In the genomic region with DNA sequence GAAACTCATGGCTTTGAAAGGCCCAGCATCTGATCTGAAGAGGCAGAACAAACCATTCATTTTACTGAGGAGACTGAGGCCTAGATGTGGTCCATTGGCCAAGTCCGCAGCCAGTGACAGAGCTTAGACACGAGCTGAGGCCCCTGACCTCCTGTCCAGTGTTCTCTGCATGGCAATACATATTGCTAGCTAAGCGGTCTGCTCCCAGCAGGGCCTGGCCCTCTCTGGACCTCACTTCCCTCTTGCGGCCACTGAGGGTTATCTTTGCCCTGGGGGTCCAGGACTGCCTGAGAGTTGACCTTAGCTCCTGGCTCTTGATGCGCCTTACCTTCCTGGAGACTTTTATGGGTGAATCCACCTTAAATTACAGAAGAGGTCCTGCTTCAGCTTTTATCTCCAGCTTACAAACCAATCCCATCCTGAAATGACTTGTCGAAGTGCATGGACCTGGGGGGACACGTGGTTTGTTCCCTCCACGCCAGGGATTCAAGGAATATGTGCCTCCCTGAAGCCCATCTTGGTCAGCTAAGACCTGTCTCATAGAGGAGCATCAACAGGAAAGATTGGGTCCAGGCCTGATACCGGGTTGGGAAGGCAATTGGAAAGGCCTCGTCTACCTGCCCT, we compare ENCODE assay signal across 2 cellular contexts.
TF ChIP-seq lines count a peak whose summit lies in the region.

No MANE protein-coding gene starts in this region.

TF ChIP-seq in A549, 52 proteins besides CTCF, POLR2A, EP300 and RAD21 (continued from another document):
- TF ChIP-seq TP53 (CRISPR knock-in tag; IDR thresholded peaks at IDR 0.05) (no peak), CHD4 (IDR thresholded peaks at IDR 0.05; ENCODE audit: borderline replicate concordance) (no peak), BHLHE40 (IDR thresholded peaks at IDR 0.05; ENCODE audit: low read depth, low read length) (no peak)
- TF ChIP-seq, protein P1, sequence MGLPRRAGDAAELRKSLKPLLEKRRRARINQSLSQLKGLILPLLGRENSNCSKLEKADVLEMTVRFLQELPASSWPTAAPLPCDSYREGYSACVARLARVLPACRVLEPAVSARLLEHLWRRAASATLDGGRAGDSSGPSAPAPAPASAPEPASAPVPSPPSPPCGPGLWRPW (IDR thresholded peaks at IDR 0.05): no peak

TF ChIP-seq in HepG2, 621 proteins besides CTCF, POLR2A, EP300 and RAD21 (continued from another document):
- TF ChIP-seq ZIK1 (CRISPR knock-in tag; IDR thresholded peaks at IDR 0.05; ENCODE audit: borderline replicate concordance, low read depth): no peak
- TF ChIP-seq, protein P2, sequence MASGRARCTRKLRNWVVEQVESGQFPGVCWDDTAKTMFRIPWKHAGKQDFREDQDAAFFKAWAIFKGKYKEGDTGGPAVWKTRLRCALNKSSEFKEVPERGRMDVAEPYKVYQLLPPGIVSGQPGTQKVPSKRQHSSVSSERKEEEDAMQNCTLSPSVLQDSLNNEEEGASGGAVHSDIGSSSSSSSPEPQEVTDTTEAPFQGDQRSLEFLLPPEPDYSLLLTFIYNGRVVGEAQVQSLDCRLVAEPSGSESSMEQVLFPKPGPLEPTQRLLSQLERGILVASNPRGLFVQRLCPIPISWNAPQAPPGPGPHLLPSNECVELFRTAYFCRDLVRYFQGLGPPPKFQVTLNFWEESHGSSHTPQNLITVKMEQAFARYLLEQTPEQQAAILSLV (CRISPR knock-in tag; IDR thresholded peaks at IDR 0.05; ENCODE audit: borderline replicate concordance): 0 out of 2 replicates have a peak, but pooled peaks have one; percentile 3
- TF ChIP-seq, protein P3, sequence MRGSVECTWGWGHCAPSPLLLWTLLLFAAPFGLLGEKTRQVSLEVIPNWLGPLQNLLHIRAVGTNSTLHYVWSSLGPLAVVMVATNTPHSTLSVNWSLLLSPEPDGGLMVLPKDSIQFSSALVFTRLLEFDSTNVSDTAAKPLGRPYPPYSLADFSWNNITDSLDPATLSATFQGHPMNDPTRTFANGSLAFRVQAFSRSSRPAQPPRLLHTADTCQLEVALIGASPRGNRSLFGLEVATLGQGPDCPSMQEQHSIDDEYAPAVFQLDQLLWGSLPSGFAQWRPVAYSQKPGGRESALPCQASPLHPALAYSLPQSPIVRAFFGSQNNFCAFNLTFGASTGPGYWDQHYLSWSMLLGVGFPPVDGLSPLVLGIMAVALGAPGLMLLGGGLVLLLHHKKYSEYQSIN (CRISPR knock-in tag; IDR thresholded peaks at IDR 0.05; ENCODE audit: borderline replicate concordance): no peak
- peak; percentile 22; the same call in 1 of the 2 replicates for TF ChIP-seq TBX2 (CRISPR knock-in tag; IDR thresholded peaks at IDR 0.05; ENCODE audit: borderline replicate concordance)
- TF ChIP-seq ZNF205 (CRISPR knock-in tag; IDR thresholded peaks at IDR 0.05): no peak
- no peak for TF ChIP-seq ATF1 (CRISPR knock-in tag; IDR thresholded peaks at IDR 0.05)
- no peak for TF ChIP-seq MBD4 (IDR thresholded peaks at IDR 0.05; ENCODE audit: borderline replicate concordance, low read length)
- 0 out of 2 replicates have a peak, but pooled peaks have one; percentile 36 for TF ChIP-seq POLR2G (IDR thresholded peaks at IDR 0.05; ENCODE audit: low read depth, low read length)
- no peak for TF ChIP-seq HNF4G (IDR thresholded peaks at IDR 0.05; ENCODE audit: borderline replicate concordance, low read depth, low read length)
- TF ChIP-seq HNF4G (CRISPR knock-in tag; IDR thresholded peaks at IDR 0.05; ENCODE audit: borderline replicate concordance, low read depth): no peak
- TF ChIP-seq ZBTB38 (CRISPR knock-in tag; IDR thresholded peaks at IDR 0.05): peak; percentile 26; the same call in 1 of the 2 replicates
- no peak for TF ChIP-seq ZNF468 (CRISPR knock-in tag; IDR thresholded peaks at IDR 0.05)
- TF ChIP-seq ZNF75D (CRISPR knock-in tag; IDR thresholded peaks at IDR 0.05; ENCODE audit: borderline replicate concordance): 0 out of 2 replicates have a peak, but pooled peaks have one; percentile 53
- TF ChIP-seq, protein P4, sequence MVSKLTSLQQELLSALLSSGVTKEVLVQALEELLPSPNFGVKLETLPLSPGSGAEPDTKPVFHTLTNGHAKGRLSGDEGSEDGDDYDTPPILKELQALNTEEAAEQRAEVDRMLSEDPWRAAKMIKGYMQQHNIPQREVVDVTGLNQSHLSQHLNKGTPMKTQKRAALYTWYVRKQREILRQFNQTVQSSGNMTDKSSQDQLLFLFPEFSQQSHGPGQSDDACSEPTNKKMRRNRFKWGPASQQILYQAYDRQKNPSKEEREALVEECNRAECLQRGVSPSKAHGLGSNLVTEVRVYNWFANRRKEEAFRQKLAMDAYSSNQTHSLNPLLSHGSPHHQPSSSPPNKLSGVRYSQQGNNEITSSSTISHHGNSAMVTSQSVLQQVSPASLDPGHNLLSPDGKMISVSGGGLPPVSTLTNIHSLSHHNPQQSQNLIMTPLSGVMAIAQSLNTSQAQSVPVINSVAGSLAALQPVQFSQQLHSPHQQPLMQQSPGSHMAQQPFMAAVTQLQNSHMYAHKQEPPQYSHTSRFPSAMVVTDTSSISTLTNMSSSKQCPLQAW (CRISPR knock-in tag; IDR thresholded peaks at IDR 0.05): peak; percentile 57; the same call in 1 of the 2 replicates
